Comparison of ENCODE assay signal across 1 cellular context in genomic region chr5:5326126-5326758, GRCh38.
TF ChIP-seq lines count a peak whose summit lies in the region.

No MANE protein-coding gene starts in this region.

TF ChIP-seq in HepG2, 621 proteins besides CTCF, POLR2A, EP300 and RAD21:
- TF ChIP-seq ZMYM4 (CRISPR knock-in tag; IDR thresholded peaks at IDR 0.05) (no peak), SOX13 (IDR thresholded peaks at IDR 0.05) (no peak), SOX13 (CRISPR knock-in tag; conservative IDR thresholded peaks at IDR 0.05 in 1 of 2, IDR thresholded peaks at IDR 0.05 in 1 of 2) (no peak), PPARG (CRISPR knock-in tag; conservative IDR thresholded peaks at IDR 0.05) (no peak)
